7 cellular contexts compared by ENCODE assay signal in genomic region chr12:49903700-49904423, GRCh38. TPM values are rescaled to one million over a fixed set of nuclear protein-coding genes. Genes with fewer than 3 reads are reported as not detected.
DNase-seq lines count a peak whose midpoint lies in the region; ATAC-seq and TF ChIP-seq lines count a peak whose summit lies in the region.

Gene FAIM2 (minus strand): TSS chr12:49903900. CDS start chr12:49903792, 108 bp downstream.

- H3K9ac ChIP-seq in HUES64 (ENCODE audit: low read depth, low read length): no peak within 1 kb of the TSS

- WGBS in HUES64: 21% methylated on average over 41 of the region's 56 CpGs

- H3K9me3 ChIP-seq in HUES64 (ENCODE audit: insufficient read depth, low read depth, low read length): no peaks in the 10 kb centered on the region

- no peaks in the 10 kb centered on the region for H3K9me3 Mint-ChIP-seq in brain

- 0 out of 2 replicates have a peak, but pooled peaks cover 4% of the 10 kb centered on the region for H3K4me1 ChIP-seq in HUES64 (ENCODE audit: insufficient read depth, low read length)

- ATAC-seq in GM21526 (IDR thresholded peaks at IDR 0.05; ENCODE audit: low FRiP score, unreplicated experiment): no peak

- peak within 1 kb of the TSS; percentile 84 to 98 (median 96) for H3K27ac Mint-ChIP-seq in brain

- peaks cover 51% of the 10 kb centered on the region for H3K4me1 Mint-ChIP-seq in brain

- DNase-seq in T-helper 2 cell (peak in 4 of 5 experiments; percentile 14 to 59 (median 28)), inferior parietal cortex (ENCODE audit: extremely low spot score) (peak; percentile 77), NAMALWA (ENCODE audit: low spot score) (no peak)
- DNase-seq in stimulated activated CD4-positive, alpha-beta T cell treated with anti-CD3 and anti-CD28 coated beads, Interleukin-2, amount 100 ng/mL, for 48 hours: peak; percentile 27 to 33

- no peaks in the 10 kb centered on the region for H3K36me3 Mint-ChIP-seq in brain

- no peaks in the 10 kb centered on the region for H3K36me3 ChIP-seq in HUES64 (ENCODE audit: insufficient read depth, low read length)

- H3K27ac ChIP-seq in HUES64 (ENCODE audit: low read depth, low read length): no peak within 1 kb of the TSS

- no peak for TF ChIP-seq CTCF in brain (conservative IDR thresholded peaks at IDR 0.05)

- peak within 1 kb of the TSS; percentile 45 for H3K4me3 ChIP-seq in HUES64 (ENCODE audit: low read length)

- H3K27me3 Mint-ChIP-seq in brain: peaks cover 4% of the 10 kb centered on the region

- peaks cover 25% of the 10 kb centered on the region for H3K27me3 ChIP-seq in HUES64 (ENCODE audit: insufficient read depth, low read length)

- peak within 1 kb of the TSS; percentile 79 to 90 (median 85) for H3K4me3 Mint-ChIP-seq in brain

RNA-seq across cellular contexts. Expression of gene FAIM2, which starts in this region (rescaled TPM):
- 0.50 TPM for polyA plus RNA-seq in HUES64 (2013, experiment 1 of 2)
- polyA plus RNA-seq in HUES64 (2013, experiment 2 of 2): 1.3 TPM
- polyA plus RNA-seq in brain (ENCODE audit: insufficient read depth, low read depth, low replicate concordance): 213 TPM
